12 cellular contexts compared by ENCODE assay signal in genomic region chr9:115042781-115043509, GRCh38.
DNase-seq lines count a peak whose midpoint lies in the region; ATAC-seq lines count a peak whose summit lies in the region.
"Had no signal": no experiment of that assay in that cellular context is flagged by ENCODE, and none has a peak within 500 bp of the region (broad histone marks: within the 10 kb centered on the region; RNA-seq: fewer than 3 reads in every experiment).

No MANE protein-coding gene starts in this region.

- DNase-seq in activated CD4-positive, alpha-beta T cell treated with anti-CD3 and anti-CD28 coated beads, Interleukin-2, amount 10 ng/mL, durations not matched to agents 24 days and 14 days = peak; percentile 64
- DNase-seq in activated CD4-positive, alpha-beta T cell treated with anti-CD3 and anti-CD28 coated beads, Interleukin-2, amount 50 U/mL, for 1 hour = no peak
- DNase-seq in activated T-cell treated with anti-CD3 and anti-CD28 coated beads, Interleukin-2, amount 50 U/mL, for 72 hours = peak; percentile 47 to 52
- peak; percentile 8 to 34 for DNase-seq in stimulated activated CD4-positive, alpha-beta T cell treated with anti-CD3 and anti-CD28 coated beads, Interleukin-4, amount 100 ng/mL, for 48 hours (ENCODE audit: low read depth in 2 of 2)
- DNase-seq in NCI-H2107 (lab: John Stamatoyannopoulos, UW) = no peak
- no peak for DNase-seq in activated effector memory CD4-positive, alpha-beta T cell treated with anti-CD3 and anti-CD28 coated beads, Interleukin-2, amount 50 U/mL, for 16 hours
- no peak for DNase-seq in NCI-H146 treated with DMSO at 0.1 percent for 48 hours (lab: John Stamatoyannopoulos, UW; ENCODE audit: unreplicated experiment)
- DNase-seq: cerebellar nuclear complex, immature natural killer cell, T-helper 1 cell had no signal

- H3K9me3 Mint-ChIP-seq in activated CD4-positive, alpha-beta T cell treated with anti-CD3 and anti-CD28 coated beads, Interleukin-2, amount 10 ng/mL, durations not matched to agents 24 days and 14 days = peaks cover 5% of the 10 kb centered on the region
- H3K9me3 Mint-ChIP-seq in activated T-cell treated with anti-CD3 and anti-CD28 coated beads, Interleukin-2, amount 50 U/mL, for 72 hours = no peaks in the 10 kb centered on the region

- peaks cover 2% of the 10 kb centered on the region for H3K36me3 Mint-ChIP-seq in activated CD4-positive, alpha-beta T cell treated with anti-CD3 and anti-CD28 coated beads, Interleukin-2, amount 10 ng/mL, durations not matched to agents 24 days and 14 days (ENCODE audit: low read depth)
- H3K36me3 Mint-ChIP-seq in activated T-cell treated with anti-CD3 and anti-CD28 coated beads, Interleukin-2, amount 50 U/mL, for 72 hours (ENCODE audit: insufficient read depth in 2 of 2) = peaks cover 0 to 2% of the 10 kb centered on the region in 2 donors
- H3K36me3 Mint-ChIP-seq: immature natural killer cell had no signal

- H3K4me3 Mint-ChIP-seq in activated CD4-positive, alpha-beta T cell treated with anti-CD3 and anti-CD28 coated beads, Interleukin-2, amount 10 ng/mL, durations not matched to agents 24 days and 14 days = peak overlapping the region; percentile 50
- peak overlapping the region; percentile 37 to 58 for H3K4me3 Mint-ChIP-seq in activated T-cell treated with anti-CD3 and anti-CD28 coated beads, Interleukin-2, amount 50 U/mL, for 72 hours
- H3K4me3 Mint-ChIP-seq: immature natural killer cell had no signal

- peaks cover 19% of the 10 kb centered on the region for H3K27me3 Mint-ChIP-seq in activated CD4-positive, alpha-beta T cell treated with anti-CD3 and anti-CD28 coated beads, Interleukin-2, amount 10 ng/mL, durations not matched to agents 24 days and 14 days
- peaks cover 34% of the 10 kb centered on the region for H3K27me3 Mint-ChIP-seq in activated T-cell treated with anti-CD3 and anti-CD28 coated beads, Interleukin-2, amount 50 U/mL, for 72 hours (ENCODE audit: low read depth)

- peak; percentile 74 for ATAC-seq in HG02798 (IDR thresholded peaks at IDR 0.05; ENCODE audit: poor library complexity, unreplicated experiment)
- ATAC-seq in activated T-cell treated with anti-CD3 and anti-CD28 coated beads, Interleukin-2, amount 50 U/mL, for 72 hours (replicated peaks in 1 of 2) = peak; percentile 72 to 91
- ATAC-seq: A549 had no signal

- intact Hi-C loops in activated CD4-positive, alpha-beta T cell treated with anti-CD3 and anti-CD28 coated beads, Interleukin-2, amount 10 ng/mL, durations not matched to agents 24 days and 14 days (cut with micrococcal nuclease) = loop anchor here (1.0 kb wide), 1 partner anchor 164 kb away; no protein-coding TSS in a partner anchor

- peak overlapping the region; percentile 89 for H3K27ac Mint-ChIP-seq in activated CD4-positive, alpha-beta T cell treated with anti-CD3 and anti-CD28 coated beads, Interleukin-2, amount 10 ng/mL, durations not matched to agents 24 days and 14 days
- peak overlapping the region; percentile 69 for H3K27ac Mint-ChIP-seq in activated T-cell treated with anti-CD3 and anti-CD28 coated beads, Interleukin-2, amount 50 U/mL, for 72 hours
- H3K27ac Mint-ChIP-seq: immature natural killer cell had no signal

- H3K4me1 Mint-ChIP-seq in activated CD4-positive, alpha-beta T cell treated with anti-CD3 and anti-CD28 coated beads, Interleukin-2, amount 10 ng/mL, durations not matched to agents 24 days and 14 days = peaks cover 23% of the 10 kb centered on the region
- H3K4me1 Mint-ChIP-seq in activated T-cell treated with anti-CD3 and anti-CD28 coated beads, Interleukin-2, amount 50 U/mL, for 72 hours (ENCODE audit: low read depth) = peaks cover 32% of the 10 kb centered on the region
- H3K4me1 Mint-ChIP-seq: immature natural killer cell had no signal

Comparison
In these comparisons a context has a peak if more than half of its experiments do, and no peak if none do; other contexts are left out.
1. DNase-seq: peak in activated CD4-positive, alpha-beta T cell treated with anti-CD3 and anti-CD28 coated beads, Interleukin-2, amount 10 ng/mL, durations not matched to agents 24 days and 14 days (single experiment), activated T-cell treated with anti-CD3 and anti-CD28 coated beads, Interleukin-2, amount 50 U/mL, for 72 hours (2 of 2) and stimulated activated CD4-positive, alpha-beta T cell treated with anti-CD3 and anti-CD28 coated beads, Interleukin-4, amount 100 ng/mL, for 48 hours (2 of 2); none in activated CD4-positive, alpha-beta T cell treated with anti-CD3 and anti-CD28 coated beads, Interleukin-2, amount 50 U/mL, for 1 hour (single experiment), NCI-H2107 (single experiment), activated effector memory CD4-positive, alpha-beta T cell treated with anti-CD3 and anti-CD28 coated beads, Interleukin-2, amount 50 U/mL, for 16 hours (single experiment) and NCI-H146 treated with DMSO at 0.1 percent for 48 hours (single experiment).